Comparison of ENCODE assay signal across 29 cellular contexts in genomic region chr12:98446060-98446459, GRCh38.
"Had no signal": no experiment of that assay in that cellular context is flagged by ENCODE, and none has a peak within 500 bp of the region (broad histone marks: within the 10 kb centered on the region; RNA-seq: fewer than 3 reads in every experiment).

No MANE protein-coding gene starts in this region.

- H3K9me3 Mint-ChIP-seq: activated CD4-positive, alpha-beta memory T cell treated with anti-CD3 and anti-CD28 coated beads, Interleukin-2, amount 10 ng/mL, durations not matched to agents 7 days and 5 days; activated CD4-positive, alpha-beta T cell treated with anti-CD3 and anti-CD28 coated beads, Interleukin-2, amount 10 ng/mL, durations not matched to agents 7 days and 5 days; activated naive CD4-positive, alpha-beta T cell treated with anti-CD3 and anti-CD28 coated beads for 36 hours; activated naive CD8-positive, alpha-beta T cell treated with anti-CD3 and anti-CD28 coated beads for 36 hours; activated T-helper 17 cell treated with anti-CD3 and anti-CD28 coated beads, Interleukin-2, amount 50 U/mL, for 72 hours; T-helper 1 cell treated with Interleukin-12 subunit alpha and Interleukin-12 subunit beta and Interleukin-4 antibody, amounts not matched to agents 30 μg/mL and 1 μg/mL, for 36 hours; WTC11 had no signal

- H3K27me3 ChIP-seq: brain microvascular endothelial cell, cardiac muscle cell, MG63, Peyer's patch, SJSA1 had no signal

- H3K4me3 ChIP-seq: cardiac muscle cell, MG63, Peyer's patch, SJSA1 had no signal

- H3K4me1 ChIP-seq: Peyer's patch, SJSA1 had no signal

- H3K4me3 Mint-ChIP-seq: activated CD4-positive, alpha-beta memory T cell treated with anti-CD3 and anti-CD28 coated beads, Interleukin-2, amount 10 ng/mL, durations not matched to agents 7 days and 5 days; activated CD4-positive, alpha-beta T cell treated with anti-CD3 and anti-CD28 coated beads, Interleukin-2, amount 10 ng/mL, durations not matched to agents 7 days and 5 days; activated naive CD4-positive, alpha-beta T cell treated with anti-CD3 and anti-CD28 coated beads for 36 hours; activated naive CD8-positive, alpha-beta T cell treated with anti-CD3 and anti-CD28 coated beads for 36 hours; activated T-helper 17 cell treated with anti-CD3 and anti-CD28 coated beads, Interleukin-2, amount 50 U/mL, for 72 hours; T-helper 1 cell treated with Interleukin-12 subunit alpha and Interleukin-12 subunit beta and Interleukin-4 antibody, amounts not matched to agents 30 μg/mL and 1 μg/mL, for 36 hours; WTC11 had no signal

- H3K4me1 Mint-ChIP-seq: activated CD4-positive, alpha-beta memory T cell treated with anti-CD3 and anti-CD28 coated beads, Interleukin-2, amount 10 ng/mL, durations not matched to agents 7 days and 5 days; activated CD4-positive, alpha-beta T cell treated with anti-CD3 and anti-CD28 coated beads, Interleukin-2, amount 10 ng/mL, durations not matched to agents 7 days and 5 days; activated naive CD8-positive, alpha-beta T cell treated with anti-CD3 and anti-CD28 coated beads for 36 hours; activated T-helper 17 cell treated with anti-CD3 and anti-CD28 coated beads, Interleukin-2, amount 50 U/mL, for 72 hours had no signal

- H3K27ac Mint-ChIP-seq: activated CD4-positive, alpha-beta memory T cell treated with anti-CD3 and anti-CD28 coated beads, Interleukin-2, amount 10 ng/mL, durations not matched to agents 7 days and 5 days; activated CD4-positive, alpha-beta T cell treated with anti-CD3 and anti-CD28 coated beads, Interleukin-2, amount 10 ng/mL, durations not matched to agents 7 days and 5 days; activated naive CD4-positive, alpha-beta T cell treated with anti-CD3 and anti-CD28 coated beads for 36 hours; activated naive CD8-positive, alpha-beta T cell treated with anti-CD3 and anti-CD28 coated beads for 36 hours; activated T-helper 17 cell treated with anti-CD3 and anti-CD28 coated beads, Interleukin-2, amount 50 U/mL, for 72 hours; T-helper 1 cell treated with Interleukin-12 subunit alpha and Interleukin-12 subunit beta and Interleukin-4 antibody, amounts not matched to agents 30 μg/mL and 1 μg/mL, for 36 hours; WTC11 had no signal

- H3K36me3 Mint-ChIP-seq: activated naive CD8-positive, alpha-beta T cell treated with anti-CD3 and anti-CD28 coated beads for 36 hours; WTC11 had no signal

- H3K9me3 ChIP-seq: MG63, Peyer's patch, SJSA1 had no signal

- H3K36me3 ChIP-seq: brain microvascular endothelial cell, cardiac muscle cell, MG63, Peyer's patch, SJSA1 had no signal

- ATAC-seq: activated T-helper 17 cell treated with anti-CD3 and anti-CD28 coated beads, Interleukin-2, amount 50 U/mL, for 72 hours; WTC11 had no signal

- H3K27ac ChIP-seq: brain microvascular endothelial cell, cardiac muscle cell, Peyer's patch, RWPE1, SJSA1 had no signal

- DNase-seq: activated CD4-positive, alpha-beta memory T cell treated with anti-CD3 and anti-CD28 coated beads, Interleukin-2, amount 10 ng/mL, durations not matched to agents 7 days and 5 days; activated CD4-positive, alpha-beta T cell treated with anti-CD3 and anti-CD28 coated beads for 1 hour; activated CD4-positive, alpha-beta T cell treated with anti-CD3 and anti-CD28 coated beads, Interleukin-2, amount 10 ng/mL, durations not matched to agents 7 days and 5 days; activated gamma-delta T cell; activated naive CD4-positive, alpha-beta T cell treated with anti-CD3 and anti-CD28 coated beads for 36 hours; activated naive CD8-positive, alpha-beta T cell treated with anti-CD3 and anti-CD28 coated beads for 36 hours; activated T-cell treated with anti-CD3 and anti-CD28 coated beads for 4 hours; activated T-cell treated with anti-CD3 and anti-CD28 coated beads, Interleukin-2, amount 50 U/mL, for 48 hours; brain microvascular endothelial cell; MG63; NCI-H1092 treated with DMSO at 0.1 percent for 48 hours; NCI-H1417 treated with DMSO at 0.1 percent for 48 hours; NCI-H1694; NCI-H2029; NCI-H2107; NCI-H2171 treated with DMSO at 0.1 percent for 48 hours; NCI-H345; NCI-H510A; NCI-H526 treated with DMSO at 0.1 percent for 48 hours; NCI-H82; NK-92 treated with Interleukin-12 subunit alpha and Interleukin-12 subunit beta, amount 100 ng/mL, for 24 hours; Peyer's patch; SHP77 had no signal
